Comparison of ENCODE assay signal across 3 cellular contexts in genomic region chr18:70263336-70263735, GRCh38.
"Had no signal": no experiment of that assay in that cellular context is flagged by ENCODE, and none has a peak within 500 bp of the region (broad histone marks: within the 10 kb centered on the region; RNA-seq: fewer than 3 reads in every experiment).

No MANE protein-coding gene starts in this region.

- ATAC-seq: GM12878 had no signal

- H3K4me3 ChIP-seq: GM12878 had no signal

- DNase-seq: GDM1, GF-D8 had no signal
